1 cellular context compared by ENCODE assay signal in genomic region chr1:200314085-200314750, GRCh38.
TF ChIP-seq lines count a peak whose summit lies in the region.

No MANE protein-coding gene starts in this region.

TF ChIP-seq in GM23338, 12 proteins besides CTCF, POLR2A, EP300 and RAD21 (continued from another document):
- TF ChIP-seq ETS1 (IDR thresholded peaks at IDR 0.05) (no peak), JUNB (IDR thresholded peaks at IDR 0.05; ENCODE audit: unreplicated experiment) (no peak), EZH2 (IDR thresholded peaks at IDR 0.05; ENCODE audit: low read depth, unreplicated experiment) (no peak), NANOG (IDR thresholded peaks at IDR 0.05; ENCODE audit: borderline replicate concordance) (no peak), POLR2AphosphoS5 (IDR thresholded peaks at IDR 0.05; ENCODE audit: low read depth) (no peak), EZH2phosphoT487 (IDR thresholded peaks at IDR 0.05; ENCODE audit: unreplicated experiment) (no peak), STAT1 (IDR thresholded peaks at IDR 0.05; ENCODE audit: unreplicated experiment) (no peak), ZNF331 (CRISPR knock-in tag; IDR thresholded peaks at IDR 0.05; ENCODE audit: low read depth) (no peak)
